In the genomic region with DNA sequence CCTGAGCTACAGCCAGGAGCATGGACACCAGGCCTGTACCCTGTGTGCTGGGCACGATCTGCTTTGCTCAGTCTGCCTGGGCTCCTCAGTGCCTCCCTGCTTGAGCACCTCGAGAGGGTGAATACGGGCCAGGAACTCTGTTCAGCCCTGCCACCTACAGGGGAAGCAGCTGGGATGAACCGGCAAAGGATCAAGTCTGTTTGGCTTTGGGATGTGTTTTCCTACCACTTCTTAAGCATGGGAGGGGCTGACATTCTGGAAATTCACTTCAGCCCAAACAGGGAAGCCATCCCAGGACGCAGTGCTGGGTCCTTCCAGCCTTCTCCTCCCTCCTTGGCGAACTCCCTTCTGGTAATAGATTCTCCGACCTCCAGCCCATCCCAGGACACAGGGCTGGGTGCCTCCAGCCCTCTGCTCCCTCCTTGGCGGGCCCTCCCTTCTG, we compare ENCODE assay signal across 1 cellular context.
TF ChIP-seq lines count a peak whose summit lies in the region.

No MANE protein-coding gene starts in this region.

TF ChIP-seq in GM23338, 12 proteins besides CTCF, POLR2A, EP300 and RAD21 (continued from another document):
- no peak for TF ChIP-seq ZNF462 (CRISPR knock-in tag; IDR thresholded peaks at IDR 0.05)
- no peak for TF ChIP-seq ZNF114 (CRISPR knock-in tag; IDR thresholded peaks at IDR 0.05)
- TF ChIP-seq, protein P1, sequence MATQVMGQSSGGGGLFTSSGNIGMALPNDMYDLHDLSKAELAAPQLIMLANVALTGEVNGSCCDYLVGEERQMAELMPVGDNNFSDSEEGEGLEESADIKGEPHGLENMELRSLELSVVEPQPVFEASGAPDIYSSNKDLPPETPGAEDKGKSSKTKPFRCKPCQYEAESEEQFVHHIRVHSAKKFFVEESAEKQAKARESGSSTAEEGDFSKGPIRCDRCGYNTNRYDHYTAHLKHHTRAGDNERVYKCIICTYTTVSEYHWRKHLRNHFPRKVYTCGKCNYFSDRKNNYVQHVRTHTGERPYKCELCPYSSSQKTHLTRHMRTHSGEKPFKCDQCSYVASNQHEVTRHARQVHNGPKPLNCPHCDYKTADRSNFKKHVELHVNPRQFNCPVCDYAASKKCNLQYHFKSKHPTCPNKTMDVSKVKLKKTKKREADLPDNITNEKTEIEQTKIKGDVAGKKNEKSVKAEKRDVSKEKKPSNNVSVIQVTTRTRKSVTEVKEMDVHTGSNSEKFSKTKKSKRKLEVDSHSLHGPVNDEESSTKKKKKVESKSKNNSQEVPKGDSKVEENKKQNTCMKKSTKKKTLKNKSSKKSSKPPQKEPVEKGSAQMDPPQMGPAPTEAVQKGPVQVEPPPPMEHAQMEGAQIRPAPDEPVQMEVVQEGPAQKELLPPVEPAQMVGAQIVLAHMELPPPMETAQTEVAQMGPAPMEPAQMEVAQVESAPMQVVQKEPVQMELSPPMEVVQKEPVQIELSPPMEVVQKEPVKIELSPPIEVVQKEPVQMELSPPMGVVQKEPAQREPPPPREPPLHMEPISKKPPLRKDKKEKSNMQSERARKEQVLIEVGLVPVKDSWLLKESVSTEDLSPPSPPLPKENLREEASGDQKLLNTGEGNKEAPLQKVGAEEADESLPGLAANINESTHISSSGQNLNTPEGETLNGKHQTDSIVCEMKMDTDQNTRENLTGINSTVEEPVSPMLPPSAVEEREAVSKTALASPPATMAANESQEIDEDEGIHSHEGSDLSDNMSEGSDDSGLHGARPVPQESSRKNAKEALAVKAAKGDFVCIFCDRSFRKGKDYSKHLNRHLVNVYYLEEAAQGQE (IDR thresholded peaks at IDR 0.05; ENCODE audit: unreplicated experiment) = no peak
- TF ChIP-seq NANOG (IDR thresholded peaks at IDR 0.05; ENCODE audit: borderline replicate concordance) = no peak
- TF ChIP-seq POLR2AphosphoS5 (IDR thresholded peaks at IDR 0.05; ENCODE audit: low read depth) = no peak
TF ChIP-seq in GM23338: peak in this region for 0.
